ENCODE assay signal across 1 cellular context in the genomic region with DNA sequence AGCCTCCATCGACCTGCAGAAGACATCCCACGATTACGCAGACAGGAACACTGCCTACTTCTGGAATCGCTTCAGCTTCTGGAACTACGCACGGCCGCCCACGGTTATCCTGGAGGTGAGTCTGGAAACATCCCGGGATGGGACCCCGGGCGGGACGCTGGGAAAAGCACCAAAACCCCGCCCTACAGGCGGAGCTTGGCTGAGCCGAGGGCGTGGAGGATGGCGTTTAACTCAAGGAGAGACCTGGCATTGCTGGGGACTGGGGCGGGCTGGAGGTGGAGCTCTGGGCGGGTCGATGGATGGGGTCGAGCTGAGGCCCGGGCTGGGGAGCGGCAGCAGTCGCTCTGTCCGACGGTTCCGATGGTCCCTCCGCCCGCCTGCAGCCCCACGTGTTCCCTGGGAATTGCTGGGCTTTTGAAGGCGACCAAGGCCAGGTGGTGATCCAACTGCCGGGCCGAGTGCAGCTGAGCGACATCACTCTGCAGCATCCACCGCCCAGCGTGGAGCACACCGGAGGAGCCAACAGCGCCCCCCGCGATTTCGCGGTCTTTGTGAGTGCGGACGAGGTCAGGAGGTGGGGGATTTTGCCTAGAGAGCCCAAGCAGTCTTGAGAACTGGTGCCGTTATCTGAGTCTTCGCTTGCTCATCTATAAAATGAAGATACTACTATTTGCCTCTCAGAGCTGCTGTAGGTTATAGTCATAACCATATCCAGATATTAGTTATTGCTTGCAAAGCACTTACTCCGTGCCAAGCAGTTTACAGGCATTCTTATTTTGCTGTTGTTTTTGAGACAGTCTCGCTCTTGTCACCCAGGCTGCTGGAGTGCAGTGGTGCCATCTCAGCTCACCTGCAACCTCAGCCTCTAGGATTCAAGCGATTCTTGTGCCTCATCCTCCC.
A peak's percentile ranks its signal among the peaks of the same experiment; 100 is the strongest.
TF ChIP-seq lines count a peak whose summit lies in the region.

No MANE protein-coding gene starts in this region.

TF ChIP-seq in WTC11, 78 proteins besides CTCF, POLR2A, EP300 and RAD21 (continued from another document):
- TF ChIP-seq, protein P1, sequence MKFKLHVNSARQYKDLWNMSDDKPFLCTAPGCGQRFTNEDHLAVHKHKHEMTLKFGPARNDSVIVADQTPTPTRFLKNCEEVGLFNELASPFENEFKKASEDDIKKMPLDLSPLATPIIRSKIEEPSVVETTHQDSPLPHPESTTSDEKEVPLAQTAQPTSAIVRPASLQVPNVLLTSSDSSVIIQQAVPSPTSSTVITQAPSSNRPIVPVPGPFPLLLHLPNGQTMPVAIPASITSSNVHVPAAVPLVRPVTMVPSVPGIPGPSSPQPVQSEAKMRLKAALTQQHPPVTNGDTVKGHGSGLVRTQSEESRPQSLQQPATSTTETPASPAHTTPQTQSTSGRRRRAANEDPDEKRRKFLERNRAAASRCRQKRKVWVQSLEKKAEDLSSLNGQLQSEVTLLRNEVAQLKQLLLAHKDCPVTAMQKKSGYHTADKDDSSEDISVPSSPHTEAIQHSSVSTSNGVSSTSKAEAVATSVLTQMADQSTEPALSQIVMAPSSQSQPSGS (CRISPR knock-in tag; IDR thresholded peaks at IDR 0.05; ENCODE audit: borderline replicate concordance, low read depth) = 0 out of 2 replicates have a peak, but pooled peaks have one; percentile 34
- no peak for TF ChIP-seq FOXK1 (CRISPR knock-in tag; IDR thresholded peaks at IDR 0.05)
- TF ChIP-seq GABPB1 (CRISPR knock-in tag; IDR thresholded peaks at IDR 0.05) = peak; percentile 66; the same call in 1 of the 2 replicates
- TF ChIP-seq NR2C2 (CRISPR knock-in tag; IDR thresholded peaks at IDR 0.05) = 0 out of 2 replicates have a peak, but pooled peaks have one; percentile 11
- no peak; the same call in 1 of the 2 replicates for TF ChIP-seq TEAD1 (CRISPR knock-in tag; IDR thresholded peaks at IDR 0.05)
- TF ChIP-seq, protein P2, sequence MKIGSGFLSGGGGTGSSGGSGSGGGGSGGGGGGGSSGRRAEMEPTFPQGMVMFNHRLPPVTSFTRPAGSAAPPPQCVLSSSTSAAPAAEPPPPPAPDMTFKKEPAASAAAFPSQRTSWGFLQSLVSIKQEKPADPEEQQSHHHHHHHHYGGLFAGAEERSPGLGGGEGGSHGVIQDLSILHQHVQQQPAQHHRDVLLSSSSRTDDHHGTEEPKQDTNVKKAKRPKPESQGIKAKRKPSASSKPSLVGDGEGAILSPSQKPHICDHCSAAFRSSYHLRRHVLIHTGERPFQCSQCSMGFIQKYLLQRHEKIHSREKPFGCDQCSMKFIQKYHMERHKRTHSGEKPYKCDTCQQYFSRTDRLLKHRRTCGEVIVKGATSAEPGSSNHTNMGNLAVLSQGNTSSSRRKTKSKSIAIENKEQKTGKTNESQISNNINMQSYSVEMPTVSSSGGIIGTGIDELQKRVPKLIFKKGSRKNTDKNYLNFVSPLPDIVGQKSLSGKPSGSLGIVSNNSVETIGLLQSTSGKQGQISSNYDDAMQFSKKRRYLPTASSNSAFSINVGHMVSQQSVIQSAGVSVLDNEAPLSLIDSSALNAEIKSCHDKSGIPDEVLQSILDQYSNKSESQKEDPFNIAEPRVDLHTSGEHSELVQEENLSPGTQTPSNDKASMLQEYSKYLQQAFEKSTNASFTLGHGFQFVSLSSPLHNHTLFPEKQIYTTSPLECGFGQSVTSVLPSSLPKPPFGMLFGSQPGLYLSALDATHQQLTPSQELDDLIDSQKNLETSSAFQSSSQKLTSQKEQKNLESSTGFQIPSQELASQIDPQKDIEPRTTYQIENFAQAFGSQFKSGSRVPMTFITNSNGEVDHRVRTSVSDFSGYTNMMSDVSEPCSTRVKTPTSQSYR (CRISPR knock-in tag; IDR thresholded peaks at IDR 0.05) = no peak
- TF ChIP-seq, protein P3, sequence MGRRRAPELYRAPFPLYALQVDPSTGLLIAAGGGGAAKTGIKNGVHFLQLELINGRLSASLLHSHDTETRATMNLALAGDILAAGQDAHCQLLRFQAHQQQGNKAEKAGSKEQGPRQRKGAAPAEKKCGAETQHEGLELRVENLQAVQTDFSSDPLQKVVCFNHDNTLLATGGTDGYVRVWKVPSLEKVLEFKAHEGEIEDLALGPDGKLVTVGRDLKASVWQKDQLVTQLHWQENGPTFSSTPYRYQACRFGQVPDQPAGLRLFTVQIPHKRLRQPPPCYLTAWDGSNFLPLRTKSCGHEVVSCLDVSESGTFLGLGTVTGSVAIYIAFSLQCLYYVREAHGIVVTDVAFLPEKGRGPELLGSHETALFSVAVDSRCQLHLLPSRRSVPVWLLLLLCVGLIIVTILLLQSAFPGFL (CRISPR knock-in tag; IDR thresholded peaks at IDR 0.05; ENCODE audit: borderline replicate concordance) = 0 out of 2 replicates have a peak, but pooled peaks have one; percentile 51
- TF ChIP-seq, protein P4, sequence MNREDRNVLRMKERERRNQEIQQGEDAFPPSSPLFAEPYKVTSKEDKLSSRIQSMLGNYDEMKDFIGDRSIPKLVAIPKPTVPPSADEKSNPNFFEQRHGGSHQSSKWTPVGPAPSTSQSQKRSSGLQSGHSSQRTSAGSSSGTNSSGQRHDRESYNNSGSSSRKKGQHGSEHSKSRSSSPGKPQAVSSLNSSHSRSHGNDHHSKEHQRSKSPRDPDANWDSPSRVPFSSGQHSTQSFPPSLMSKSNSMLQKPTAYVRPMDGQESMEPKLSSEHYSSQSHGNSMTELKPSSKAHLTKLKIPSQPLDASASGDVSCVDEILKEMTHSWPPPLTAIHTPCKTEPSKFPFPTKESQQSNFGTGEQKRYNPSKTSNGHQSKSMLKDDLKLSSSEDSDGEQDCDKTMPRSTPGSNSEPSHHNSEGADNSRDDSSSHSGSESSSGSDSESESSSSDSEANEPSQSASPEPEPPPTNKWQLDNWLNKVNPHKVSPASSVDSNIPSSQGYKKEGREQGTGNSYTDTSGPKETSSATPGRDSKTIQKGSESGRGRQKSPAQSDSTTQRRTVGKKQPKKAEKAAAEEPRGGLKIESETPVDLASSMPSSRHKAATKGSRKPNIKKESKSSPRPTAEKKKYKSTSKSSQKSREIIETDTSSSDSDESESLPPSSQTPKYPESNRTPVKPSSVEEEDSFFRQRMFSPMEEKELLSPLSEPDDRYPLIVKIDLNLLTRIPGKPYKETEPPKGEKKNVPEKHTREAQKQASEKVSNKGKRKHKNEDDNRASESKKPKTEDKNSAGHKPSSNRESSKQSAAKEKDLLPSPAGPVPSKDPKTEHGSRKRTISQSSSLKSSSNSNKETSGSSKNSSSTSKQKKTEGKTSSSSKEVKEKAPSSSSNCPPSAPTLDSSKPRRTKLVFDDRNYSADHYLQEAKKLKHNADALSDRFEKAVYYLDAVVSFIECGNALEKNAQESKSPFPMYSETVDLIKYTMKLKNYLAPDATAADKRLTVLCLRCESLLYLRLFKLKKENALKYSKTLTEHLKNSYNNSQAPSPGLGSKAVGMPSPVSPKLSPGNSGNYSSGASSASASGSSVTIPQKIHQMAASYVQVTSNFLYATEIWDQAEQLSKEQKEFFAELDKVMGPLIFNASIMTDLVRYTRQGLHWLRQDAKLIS (CRISPR knock-in tag; IDR thresholded peaks at IDR 0.05; ENCODE audit: borderline replicate concordance) = peak; percentile 38; the same call in 1 of the 2 replicates
- TF ChIP-seq NR3C1 (CRISPR knock-in tag; conservative IDR thresholded peaks at IDR 0.05; ENCODE audit: low read depth) = 0 out of 2 replicates have a peak, but pooled peaks have one; percentile 62
- TF ChIP-seq, protein P5, sequence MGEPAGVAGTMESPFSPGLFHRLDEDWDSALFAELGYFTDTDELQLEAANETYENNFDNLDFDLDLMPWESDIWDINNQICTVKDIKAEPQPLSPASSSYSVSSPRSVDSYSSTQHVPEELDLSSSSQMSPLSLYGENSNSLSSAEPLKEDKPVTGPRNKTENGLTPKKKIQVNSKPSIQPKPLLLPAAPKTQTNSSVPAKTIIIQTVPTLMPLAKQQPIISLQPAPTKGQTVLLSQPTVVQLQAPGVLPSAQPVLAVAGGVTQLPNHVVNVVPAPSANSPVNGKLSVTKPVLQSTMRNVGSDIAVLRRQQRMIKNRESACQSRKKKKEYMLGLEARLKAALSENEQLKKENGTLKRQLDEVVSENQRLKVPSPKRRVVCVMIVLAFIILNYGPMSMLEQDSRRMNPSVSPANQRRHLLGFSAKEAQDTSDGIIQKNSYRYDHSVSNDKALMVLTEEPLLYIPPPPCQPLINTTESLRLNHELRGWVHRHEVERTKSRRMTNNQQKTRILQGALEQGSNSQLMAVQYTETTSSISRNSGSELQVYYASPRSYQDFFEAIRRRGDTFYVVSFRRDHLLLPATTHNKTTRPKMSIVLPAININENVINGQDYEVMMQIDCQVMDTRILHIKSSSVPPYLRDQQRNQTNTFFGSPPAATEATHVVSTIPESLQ (CRISPR knock-in tag; IDR thresholded peaks at IDR 0.05) = no peak
- TF ChIP-seq, protein P6, sequence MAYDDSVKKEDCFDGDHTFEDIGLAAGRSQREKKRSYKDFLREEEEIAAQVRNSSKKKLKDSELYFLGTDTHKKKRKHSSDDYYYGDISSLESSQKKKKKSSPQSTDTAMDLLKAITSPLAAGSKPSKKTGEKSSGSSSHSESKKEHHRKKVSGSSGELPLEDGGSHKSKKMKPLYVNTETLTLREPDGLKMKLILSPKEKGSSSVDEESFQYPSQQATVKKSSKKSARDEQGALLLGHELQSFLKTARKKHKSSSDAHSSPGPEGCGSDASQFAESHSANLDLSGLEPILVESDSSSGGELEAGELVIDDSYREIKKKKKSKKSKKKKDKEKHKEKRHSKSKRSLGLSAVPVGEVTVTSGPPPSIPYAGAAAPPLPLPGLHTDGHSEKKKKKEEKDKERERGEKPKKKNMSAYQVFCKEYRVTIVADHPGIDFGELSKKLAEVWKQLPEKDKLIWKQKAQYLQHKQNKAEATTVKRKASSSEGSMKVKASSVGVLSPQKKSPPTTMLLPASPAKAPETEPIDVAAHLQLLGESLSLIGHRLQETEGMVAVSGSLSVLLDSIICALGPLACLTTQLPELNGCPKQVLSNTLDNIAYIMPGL (CRISPR knock-in tag; IDR thresholded peaks at IDR 0.05) = peak; percentile 57; the same call in 1 of the 2 replicates
- no peak for TF ChIP-seq EMX1 (CRISPR knock-in tag; IDR thresholded peaks at IDR 0.05)
- TF ChIP-seq ETV6 (CRISPR knock-in tag; IDR thresholded peaks at IDR 0.05) = 0 out of 2 replicates have a peak, but pooled peaks have one; percentile 65
- peak; percentile 69 for TF ChIP-seq SP1 (CRISPR knock-in tag; conservative IDR thresholded peaks at IDR 0.05)
- TF ChIP-seq NFE2L1 (CRISPR knock-in tag; IDR thresholded peaks at IDR 0.05) = peak; percentile 81; the same call in 1 of the 2 replicates
- TF ChIP-seq ZNF138 (CRISPR knock-in tag; conservative IDR thresholded peaks at IDR 0.05) = peak; percentile 93
